Comparison of ENCODE assay signal across 13 cellular contexts in genomic region chr2:44269831-44270230, GRCh38. TPM values are rescaled to one million over a fixed set of nuclear protein-coding genes. Genes with fewer than 3 reads are reported as not detected.
"Had no signal": no experiment of that assay in that cellular context is flagged by ENCODE, and none has a peak within 500 bp of the region (broad histone marks: within the 10 kb centered on the region; RNA-seq: fewer than 3 reads in every experiment).

No MANE protein-coding gene starts in this region.

- H3K4me3 ChIP-seq: sigmoid colon, tibial nerve had no signal

- H3K27me3 ChIP-seq: sigmoid colon, tibial nerve had no signal

- H3K9me3 ChIP-seq: sigmoid colon had no signal

- ATAC-seq: naive thymus-derived CD8-positive, alpha-beta T cell; stimulated activated naive CD8-positive, alpha-beta T cell treated with anti-CD3 and anti-CD28 coated beads, Interleukin-15, Interleukin-2, amounts not matched to agents 100 U/mL and 50 U/mL, for 24 hours had no signal

- DNase-seq: activated CD4-positive, alpha-beta T cell treated with anti-CD3 and anti-CD28 coated beads, Interleukin-2, amount 50 U/mL, for 48 hours; activated CD4-positive, CD25-positive, alpha-beta regulatory T cell treated with anti-CD3 and anti-CD28 coated beads, Interleukin-2, amount 50 U/mL, for 72 hours; activated gamma-delta T cell; activated T-cell treated with anti-CD3 and anti-CD28 coated beads, Interleukin-2, amount 50 U/mL, for 48 hours; kidney; naive thymus-derived CD8-positive, alpha-beta T cell; SHP77 treated with DMSO at 0.1 percent for 48 hours; sigmoid colon; stimulated activated CD4-positive, alpha-beta T cell treated with anti-CD3 and anti-CD28 coated beads, Interleukin-2, amount 100 ng/mL, for 48 hours; stimulated activated naive CD8-positive, alpha-beta T cell treated with anti-CD3 and anti-CD28 coated beads, Interleukin-15, Interleukin-2, amounts not matched to agents 100 U/mL and 50 U/mL, for 24 hours; T-helper 2 cell had no signal

- H3K27ac ChIP-seq: sigmoid colon had no signal

- H3K36me3 ChIP-seq: sigmoid colon, tibial nerve had no signal

RNA-seq across cellular contexts. Expression of gene SLC3A1, which starts 5.4 kb away (rescaled TPM):
- total RNA-seq: endothelial cell of umbilical vein had no signal
